8 cellular contexts compared by ENCODE assay signal in genomic region chr2:104420953-104421352, GRCh38.
"Had no signal": no experiment of that assay in that cellular context is flagged by ENCODE, and none has a peak within 500 bp of the region (broad histone marks: within the 10 kb centered on the region; RNA-seq: fewer than 3 reads in every experiment).

No MANE protein-coding gene starts in this region.

- H3K4me3 ChIP-seq: GM12878 had no signal

- FAIRE-seq: G401.6, GM12878, GM12891, GM12892, GM18507, GM19239 had no signal

- ATAC-seq: GM12878 had no signal

- DNase-seq: GDM1, GF-D8 had no signal
